ENCODE assay signal across 8 cellular contexts in genomic region chr2:131673400-131674173, GRCh38.
DNase-seq lines count a peak whose midpoint lies in the region; ATAC-seq and TF ChIP-seq lines count a peak whose summit lies in the region.

No MANE protein-coding gene starts in this region.

- no peak overlapping the region for H3K9ac ChIP-seq in duodenal mucosa (ENCODE audit: low read depth in 1 of 2, low read length in 2 of 2)

- intact Hi-C loops in lower lobe of right lung (cut with DNase I): no loop called here

- H3K27ac ChIP-seq in duodenal mucosa (ENCODE audit: low read depth, low read length) (no peak overlapping the region), lower lobe of right lung (no peak overlapping the region)

- ATAC-seq in GM18519 (IDR thresholded peaks at IDR 0.05; ENCODE audit: low FRiP score, unreplicated experiment) (peak; percentile 81), HG03045 (IDR thresholded peaks at IDR 0.05; ENCODE audit: unreplicated experiment) (peak; percentile 96), lower lobe of right lung (peak; percentile 97 to 98)

- TF ChIP-seq CTCF in lower lobe of right lung (IDR thresholded peaks at IDR 0.05): peak; percentile 95

- peak; percentile 64 for DNase-seq in AG08395 (ENCODE audit: low spot score)
- peak; percentile 92 for DNase-seq in NCI-H2227 (lab: John Stamatoyannopoulos, UW; ENCODE audit: unreplicated experiment)
- peak; percentile 46 to 62 for DNase-seq in activated CD4-positive, alpha-beta T cell treated with anti-CD3 and anti-CD28 coated beads, Interleukin-2, amount 50 U/mL, for 24 hours (ENCODE audit: low read depth in 1 of 2, low spot score in 1 of 2)
- DNase-seq in lower lobe of right lung: peak; percentile 84
- peak; percentile 32 for DNase-seq in stimulated activated CD8-positive, alpha-beta memory T cell treated with anti-CD3 and anti-CD28 coated beads, Interleukin-12 subunit alpha, Interleukin-12 subunit beta, amount 100 ng/mL, for 1 hour (ENCODE audit: low read depth)

- H3K4me1 ChIP-seq in duodenal mucosa (ENCODE audit: control insufficient read depth in 1 of 2, insufficient read depth in 2 of 2, low read length in 2 of 2): peaks cover 9 to 20% of the 10 kb centered on the region in 2 donors
- H3K4me1 ChIP-seq in lower lobe of right lung: peaks cover 24% of the 10 kb centered on the region

- H3K36me3 ChIP-seq in duodenal mucosa (ENCODE audit: control insufficient read depth in 1 of 2, insufficient read depth in 2 of 2, low read length in 2 of 2): no peaks in the 10 kb centered on the region
- no peaks in the 10 kb centered on the region for H3K36me3 ChIP-seq in lower lobe of right lung

- H3K27me3 ChIP-seq in duodenal mucosa (ENCODE audit: control insufficient read depth in 1 of 2, insufficient read depth in 2 of 2, low read length in 2 of 2) (peaks cover 0 to 12% of the 10 kb centered on the region in 2 donors), lower lobe of right lung (ENCODE audit: low read depth) (peaks cover 18% of the 10 kb centered on the region)

- H3K4me3 ChIP-seq in duodenal mucosa (ENCODE audit: low read depth in 1 of 2, low read length in 2 of 2) (peak overlapping the region; percentile 52 to 55), lower lobe of right lung (peak overlapping the region; percentile 45)

- H3K9me3 ChIP-seq in duodenal mucosa (ENCODE audit: control insufficient read depth in 1 of 2, low read length in 2 of 2) (no peaks in the 10 kb centered on the region), lower lobe of right lung (no peaks in the 10 kb centered on the region)

Comparison
In these comparisons a context has a peak if more than half of its experiments do, and no peak if none do; other contexts are left out.
1. DNase-seq: peak in every context shown above with its lines; median percentile 92 in NCI-H2227; 84 in lower lobe of right lung; 64 in AG08395; 54 in activated CD4-positive, alpha-beta T cell treated with anti-CD3 and anti-CD28 coated beads, Interleukin-2, amount 50 U/mL, for 24 hours; 32 in stimulated activated CD8-positive, alpha-beta memory T cell treated with anti-CD3 and anti-CD28 coated beads, Interleukin-12 subunit alpha, Interleukin-12 subunit beta, amount 100 ng/mL, for 1 hour.